In the genomic region with DNA sequence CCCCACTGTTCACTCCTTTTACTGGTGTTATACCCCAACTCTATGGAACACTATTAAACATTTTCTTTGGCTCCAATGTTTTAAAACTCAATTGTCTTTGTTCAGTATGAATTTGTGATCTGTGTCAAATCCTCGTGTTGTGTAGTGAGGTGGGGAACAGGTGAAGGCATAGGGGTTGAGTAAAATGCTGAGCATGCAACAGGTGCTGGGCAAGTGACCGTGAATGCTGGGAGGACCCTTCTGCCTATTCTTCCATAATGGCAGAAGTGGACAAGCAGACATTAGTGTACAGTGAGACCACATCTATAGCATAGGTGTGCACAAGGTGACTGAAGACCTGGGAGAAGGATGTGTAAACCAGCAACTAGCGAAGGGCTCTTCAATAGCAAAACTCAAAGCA, we compare ENCODE assay signal across 25 cellular contexts.
"Had no signal": no experiment of that assay in that cellular context is flagged by ENCODE, and none has a peak within 500 bp of the region (broad histone marks: within the 10 kb centered on the region; RNA-seq: fewer than 3 reads in every experiment).

No MANE protein-coding gene starts in this region.

- H3K4me1 ChIP-seq: parathyroid adenoma, psoas muscle, right lobe of liver, stomach, thyroid gland, tibial nerve, upper lobe of left lung, uterus had no signal

- H3K4me3 ChIP-seq: neural progenitor cell, ovary, psoas muscle, right lobe of liver, sigmoid colon, stomach, thoracic aorta, thyroid gland, tibial nerve, upper lobe of left lung, uterus had no signal

- H3K36me3 ChIP-seq: neural progenitor cell, ovary, right lobe of liver, sigmoid colon, stomach, thoracic aorta, thyroid gland, tibial nerve, upper lobe of left lung, uterus had no signal

- H3K4me2 ChIP-seq: neural progenitor cell had no signal

- ATAC-seq: naive thymus-derived CD4-positive, alpha-beta T cell; natural killer cell; psoas muscle; right lobe of liver; stimulated activated memory B cell treated with anti-CD40 and anti-IgM and Interleukin-4, amounts not matched to agents 10 μg/mL and 1 μg/mL and 100 μg/mL, for 72 hours had no signal

- FAIRE-seq: small intestine had no signal

- H3K9me3 ChIP-seq: ovary, psoas muscle, right lobe of liver, sigmoid colon, thoracic aorta, thyroid gland, tibial nerve, upper lobe of left lung, uterus had no signal

- DNase-seq: naive thymus-derived CD4-positive, alpha-beta T cell; natural killer cell; occipital lobe; ovary; posterior cingulate gyrus; psoas muscle; right lobe of liver; sigmoid colon; small intestine; stimulated activated CD4-positive, alpha-beta T cell treated with anti-CD3 and anti-CD28 coated beads, Interleukin-15, amount 100 ng/mL, for 24 hours; stimulated activated CD4-positive, alpha-beta T cell treated with anti-CD3 and anti-CD28 coated beads, Interleukin-2, amount 100 ng/mL, for 24 hours; stimulated activated CD4-positive, alpha-beta T cell treated with anti-CD3 and anti-CD28 coated beads, Interleukin-2, amount 100 ng/mL, for 48 hours; stimulated activated CD4-positive, alpha-beta T cell treated with anti-CD3 and anti-CD28 coated beads, Interleukin-4, amount 100 ng/mL, for 24 hours; stimulated activated CD8-positive, alpha-beta memory T cell treated with anti-CD3 and anti-CD28 coated beads, Interleukin-4, amount 100 ng/mL, for 48 hours; stimulated activated naive CD4-positive, alpha-beta T cell; stomach; thyroid gland; trophoblast cell; upper lobe of left lung; uterus had no signal

- H3K27ac ChIP-seq: neural progenitor cell, ovary, parathyroid adenoma, psoas muscle, right lobe of liver, sigmoid colon, stomach, thoracic aorta, thyroid gland, tibial nerve, upper lobe of left lung, uterus had no signal
